ENCODE assay signal across 26 cellular contexts in the genomic region with DNA sequence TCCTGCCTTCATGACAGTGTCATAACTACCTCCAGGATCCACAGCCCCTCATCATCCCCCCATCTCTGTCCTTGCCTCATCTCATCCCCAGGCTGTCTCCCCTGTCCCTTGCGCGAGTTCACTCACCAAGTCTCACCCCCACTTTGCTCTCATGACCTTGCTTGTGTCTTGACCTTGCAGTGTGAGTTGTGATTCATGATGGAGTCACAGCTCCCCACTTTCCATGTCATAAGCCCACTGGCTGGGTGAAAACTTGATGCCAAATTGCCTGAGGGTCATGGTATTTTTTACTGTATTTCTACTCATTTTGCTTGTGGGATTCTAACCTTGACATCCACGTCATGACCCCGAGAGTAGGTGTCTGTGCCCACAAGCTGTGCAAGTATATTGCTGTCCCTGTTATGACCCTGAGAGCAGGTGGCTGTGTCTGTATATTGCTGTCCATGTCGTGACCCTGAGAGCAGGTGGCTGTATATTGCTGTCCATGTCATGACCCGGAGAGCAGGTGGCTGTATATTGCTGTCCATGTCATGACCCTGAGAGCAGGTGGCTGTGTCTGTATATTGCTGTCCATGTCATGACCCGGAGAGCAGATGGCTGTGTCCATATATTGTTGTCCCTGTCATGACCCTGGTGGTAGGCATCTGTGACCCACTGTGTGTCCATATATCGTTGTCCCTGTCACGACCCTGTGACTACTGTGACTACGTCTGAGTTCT. TPM values are rescaled to one million over a fixed set of nuclear protein-coding genes. Genes with fewer than 3 reads are reported as not detected.
A peak's percentile ranks its signal among the peaks of the same experiment; 100 is the strongest.
DNase-seq lines count a peak whose midpoint lies in the region; ATAC-seq and TF ChIP-seq lines count a peak whose summit lies in the region.
"Had no signal": no experiment of that assay in that cellular context is flagged by ENCODE, and none has a peak within 500 bp of the region (broad histone marks: within the 10 kb centered on the region; RNA-seq: fewer than 3 reads in every experiment).

No MANE protein-coding gene starts in this region.

- H3K4me3 ChIP-seq in foreskin fibroblast (ENCODE audit: low read depth in 1 of 2, low read length in 2 of 2): no peak overlapping the region
- H3K4me3 ChIP-seq: A549; BLaER1 treated with 17β-estradiol and CSF1 and Interleukin-3, amounts not matched to agents 10 nM and 100 nM; SJSA1 had no signal

- H3K9me3 ChIP-seq in T-helper 17 cell (ENCODE audit: control insufficient read depth, low read length, poor library complexity, severe bottlenecking): no peaks in the 10 kb centered on the region
- H3K9me3 ChIP-seq: A549; BLaER1 treated with 17β-estradiol and CSF1 and Interleukin-3, amounts not matched to agents 10 nM and 100 nM; Caco-2; SJSA1 had no signal

- no peak overlapping the region for H3K4me3 Mint-ChIP-seq in activated naive CD8-positive, alpha-beta T cell
- H3K4me3 Mint-ChIP-seq in activated naive CD8-positive, alpha-beta T cell treated with anti-CD3 and anti-CD28 coated beads for 36 hours: no peak overlapping the region
- no peak overlapping the region for H3K4me3 Mint-ChIP-seq in T-helper 17 cell
- H3K4me3 Mint-ChIP-seq in activated T-cell treated with anti-CD3 and anti-CD28 coated beads, Interleukin-2, amount 50 U/mL, for 4 hours: no peak overlapping the region
- H3K4me3 Mint-ChIP-seq: CD8-positive, alpha-beta T cell; IgD-negative memory B cell had no signal

- TF ChIP-seq CTCF in foreskin fibroblast (IDR thresholded peaks at IDR 0.05; ENCODE audit: low read depth, low read length): no peak

- no peak for DNase-seq in activated naive CD8-positive, alpha-beta T cell treated with anti-CD3 and anti-CD28 coated beads for 36 hours
- DNase-seq in T-helper 17 cell (no peak), foreskin fibroblast (peak; percentile 63 to 64)
- DNase-seq in stimulated activated CD4-positive, alpha-beta T cell treated with anti-CD3 and anti-CD28 coated beads, Interleukin-4, amount 100 ng/mL, for 24 hours: no peak
- DNase-seq in activated T-cell treated with anti-CD3 and anti-CD28 coated beads, Interleukin-2, amount 50 U/mL, for 4 hours: no peak
- DNase-seq: AML-193; Caco-2; CD8-positive, alpha-beta T cell; GDM1; NCI-H1092; NCI-H1417 treated with DMSO at 0.1 percent for 48 hours; NCI-H1694 treated with DMSO at 0.1 percent for 48 hours; NCI-H2081; NCI-H2227 treated with DMSO at 0.1 percent for 48 hours; NCI-H510A; NCI-H69; Right ventricle myocardium superior; RPMI8226 had no signal

- no peaks in the 10 kb centered on the region for H3K9me3 Mint-ChIP-seq in activated naive CD8-positive, alpha-beta T cell (ENCODE audit: low read depth)
- no peaks in the 10 kb centered on the region for H3K9me3 Mint-ChIP-seq in activated naive CD8-positive, alpha-beta T cell treated with anti-CD3 and anti-CD28 coated beads for 36 hours
- no peaks in the 10 kb centered on the region for H3K9me3 Mint-ChIP-seq in activated T-cell treated with anti-CD3 and anti-CD28 coated beads, Interleukin-2, amount 50 U/mL, for 4 hours
- H3K9me3 Mint-ChIP-seq: CD8-positive, alpha-beta T cell had no signal

- H3K4me1 Mint-ChIP-seq in activated naive CD8-positive, alpha-beta T cell (ENCODE audit: low read depth): peaks cover 11% of the 10 kb centered on the region
- peaks cover 5% of the 10 kb centered on the region for H3K4me1 Mint-ChIP-seq in activated naive CD8-positive, alpha-beta T cell treated with anti-CD3 and anti-CD28 coated beads for 36 hours
- H3K4me1 Mint-ChIP-seq in T-helper 17 cell: peaks cover 11% of the 10 kb centered on the region
- peaks cover 18% of the 10 kb centered on the region for H3K4me1 Mint-ChIP-seq in activated T-cell treated with anti-CD3 and anti-CD28 coated beads, Interleukin-2, amount 50 U/mL, for 4 hours (ENCODE audit: low read depth)
- H3K4me1 Mint-ChIP-seq: IgD-negative memory B cell had no signal

- peak overlapping the region; percentile 16 for H3K27ac Mint-ChIP-seq in activated naive CD8-positive, alpha-beta T cell
- no peak overlapping the region for H3K27ac Mint-ChIP-seq in activated naive CD8-positive, alpha-beta T cell treated with anti-CD3 and anti-CD28 coated beads for 36 hours
- peak overlapping the region; percentile 51 for H3K27ac Mint-ChIP-seq in T-helper 17 cell
- H3K27ac Mint-ChIP-seq: CD8-positive, alpha-beta T cell; IgD-negative memory B cell had no signal

- H3K36me3 Mint-ChIP-seq in activated naive CD8-positive, alpha-beta T cell: peaks cover 7% of the 10 kb centered on the region
- no peaks in the 10 kb centered on the region for H3K36me3 Mint-ChIP-seq in activated naive CD8-positive, alpha-beta T cell treated with anti-CD3 and anti-CD28 coated beads for 36 hours
- peaks cover 9% of the 10 kb centered on the region for H3K36me3 Mint-ChIP-seq in T-helper 17 cell (ENCODE audit: low read depth)
- H3K36me3 Mint-ChIP-seq in activated T-cell treated with anti-CD3 and anti-CD28 coated beads, Interleukin-2, amount 50 U/mL, for 4 hours (ENCODE audit: insufficient read depth): no peaks in the 10 kb centered on the region
- H3K36me3 Mint-ChIP-seq: IgD-negative memory B cell had no signal

- ATAC-seq in T-helper 17 cell: no peak
- no peak for ATAC-seq in activated T-cell treated with anti-CD3 and anti-CD28 coated beads, Interleukin-2, amount 50 U/mL, for 4 hours
- ATAC-seq in GM18907 (IDR thresholded peaks at IDR 0.05; ENCODE audit: unreplicated experiment): no peak
- ATAC-seq: A549; CD8-positive, alpha-beta T cell; HCT116 had no signal

- no peaks in the 10 kb centered on the region for H3K27me3 Mint-ChIP-seq in activated naive CD8-positive, alpha-beta T cell
- H3K27me3 Mint-ChIP-seq in activated naive CD8-positive, alpha-beta T cell treated with anti-CD3 and anti-CD28 coated beads for 36 hours: no peaks in the 10 kb centered on the region
- no peaks in the 10 kb centered on the region for H3K27me3 Mint-ChIP-seq in T-helper 17 cell
- H3K27me3 Mint-ChIP-seq in activated T-cell treated with anti-CD3 and anti-CD28 coated beads, Interleukin-2, amount 50 U/mL, for 4 hours (ENCODE audit: low read depth): no peaks in the 10 kb centered on the region

RNA-seq across cellular contexts. Expression of a gene that starts 23.8 kb away (rescaled TPM):
- total RNA-seq in activated naive CD8-positive, alpha-beta T cell treated with anti-CD3 and anti-CD28 coated beads for 36 hours: 10 to 100 TPM; 21.4 to 21.9 TPM
- total RNA-seq in T-helper 17 cell: 10 to 100 TPM; 71.9 to 75.1 TPM
- total RNA-seq in activated T-cell treated with anti-CD3 and anti-CD28 coated beads, Interleukin-2, amount 50 U/mL, for 4 hours: 10 to 100 TPM; 44.6 to 48.5 (median 45.4) TPM

RNA-seq across cellular contexts. Expression of a gene that starts 24.8 kb away (rescaled TPM):
- 10 to 100 TPM; 76.9 to 81.5 TPM for total RNA-seq in activated naive CD8-positive, alpha-beta T cell treated with anti-CD3 and anti-CD28 coated beads for 36 hours
- total RNA-seq in T-helper 17 cell: 10 to 100 TPM; 63.9 to 86.2 TPM
- total RNA-seq in activated T-cell treated with anti-CD3 and anti-CD28 coated beads, Interleukin-2, amount 50 U/mL, for 4 hours: 100 to 1,000 TPM in 2 of 3 donors, 10 to 100 TPM in 1; 95.8 to 132 (median 125) TPM

RNA-seq across cellular contexts. Expression of a gene that starts 29.5 kb away (rescaled TPM):
- under 1 TPM; 0.24 to 0.39 TPM for total RNA-seq in activated naive CD8-positive, alpha-beta T cell treated with anti-CD3 and anti-CD28 coated beads for 36 hours
- 10 to 100 TPM; 13.4 to 14.2 TPM for total RNA-seq in T-helper 17 cell
- total RNA-seq in activated T-cell treated with anti-CD3 and anti-CD28 coated beads, Interleukin-2, amount 50 U/mL, for 4 hours: 1 to 10 TPM in 1 of 3 donors, under 1 TPM in 2; 0.61 to 1.1 (median 0.66) TPM
- total RNA-seq: H4, Right ventricle myocardium superior, SJSA1 had no signal

RNA-seq across cellular contexts. Expression of a gene that starts 34.4 kb away (rescaled TPM):
- total RNA-seq in activated naive CD8-positive, alpha-beta T cell treated with anti-CD3 and anti-CD28 coated beads for 36 hours: not detected
- total RNA-seq in T-helper 17 cell: not detected
- total RNA-seq in activated T-cell treated with anti-CD3 and anti-CD28 coated beads, Interleukin-2, amount 50 U/mL, for 4 hours: not detected
- total RNA-seq: Caco-2; CD8-positive, alpha-beta T cell; H4; Right ventricle myocardium superior; SJSA1 had no signal

RNA-seq across cellular contexts. Expression of a gene that starts 37.4 kb away (rescaled TPM):
- total RNA-seq in activated naive CD8-positive, alpha-beta T cell treated with anti-CD3 and anti-CD28 coated beads for 36 hours: 10 to 100 TPM; 12.9 to 14.8 TPM
- total RNA-seq in T-helper 17 cell: 10 to 100 TPM; 21.7 to 23.7 TPM
- 10 to 100 TPM; 12.1 to 20.9 (median 16.7) TPM for total RNA-seq in activated T-cell treated with anti-CD3 and anti-CD28 coated beads, Interleukin-2, amount 50 U/mL, for 4 hours

Comparison
In these comparisons a context has a peak if more than half of its experiments do, and no peak if none do; other contexts are left out.
1. DNase-seq: peak in foreskin fibroblast (2 of 2); none in activated naive CD8-positive, alpha-beta T cell treated with anti-CD3 and anti-CD28 coated beads for 36 hours (single experiment), T-helper 17 cell (0 of 3), stimulated activated CD4-positive, alpha-beta T cell treated with anti-CD3 and anti-CD28 coated beads, Interleukin-4, amount 100 ng/mL, for 24 hours (single experiment) and activated T-cell treated with anti-CD3 and anti-CD28 coated beads, Interleukin-2, amount 50 U/mL, for 4 hours (single experiment).
2. RNA of a gene that starts 29.5 kb away (total RNA-seq): 13.4 to 14.2 TPM in T-helper 17 cell; 0.61 to 1.1 TPM in activated T-cell treated with anti-CD3 and anti-CD28 coated beads, Interleukin-2, amount 50 U/mL, for 4 hours and 0.24 to 0.39 TPM in activated naive CD8-positive, alpha-beta T cell treated with anti-CD3 and anti-CD28 coated beads for 36 hours; every median in the first group is over 4 times any median in the second.